ENCODE assay signal across 26 cellular contexts in genomic region chr1:13770769-13771168, GRCh38.
"Had no signal": no experiment of that assay in that cellular context is flagged by ENCODE, and none has a peak within 500 bp of the region (broad histone marks: within the 10 kb centered on the region; RNA-seq: fewer than 3 reads in every experiment).

No MANE protein-coding gene starts in this region.

- H3K4me3 Mint-ChIP-seq: activated naive CD8-positive, alpha-beta T cell treated with anti-CD3 and anti-CD28 coated beads, Interleukin-2, amount 10 ng/mL, durations not matched to agents 7 days and 5 days; mesothelial cell of epicardium; naive thymus-derived CD4-positive, alpha-beta T cell; neural progenitor cell had no signal

- H3K9me3 ChIP-seq: gastrocnemius medialis, suprapubic skin, tibial artery had no signal

- H3K27me3 Mint-ChIP-seq: activated naive CD8-positive, alpha-beta T cell treated with anti-CD3 and anti-CD28 coated beads, Interleukin-2, amount 10 ng/mL, durations not matched to agents 7 days and 5 days; effector memory CD8-positive, alpha-beta T cell; naive thymus-derived CD4-positive, alpha-beta T cell had no signal

- DNase-seq: activated CD8-positive, alpha-beta memory T cell treated with anti-CD3 and anti-CD28 coated beads for 24 hours; activated naive CD8-positive, alpha-beta T cell treated with anti-CD3 and anti-CD28 coated beads, Interleukin-2, amount 10 ng/mL, durations not matched to agents 7 days and 5 days; amniotic stem cell; brain microvascular endothelial cell; dorsolateral prefrontal cortex; effector memory CD8-positive, alpha-beta T cell; erythroblast; gastrocnemius medialis; glutamatergic neuron; kidney; left colon; mammary epithelial cell; naive thymus-derived CD4-positive, alpha-beta T cell; posterior cingulate gyrus; right cardiac atrium; stimulated activated CD4-positive, alpha-beta T cell treated with anti-CD3 and anti-CD28 coated beads, Interleukin-15, amount 100 ng/mL, for 24 hours; stimulated activated CD4-positive, alpha-beta T cell treated with anti-CD3 and anti-CD28 coated beads, Interleukin-2, amount 100 ng/mL, for 24 hours; stimulated activated naive CD4-positive, alpha-beta T cell; T-helper 2 cell; tibial artery had no signal

- H3K4me3 ChIP-seq: coronary artery, gastrocnemius medialis, hepatocyte, neural progenitor cell, suprapubic skin, tibial artery had no signal

- H3K27me3 ChIP-seq: brain microvascular endothelial cell, dorsolateral prefrontal cortex, gastrocnemius medialis, hepatocyte, neural progenitor cell, suprapubic skin, tibial artery had no signal

- H3K36me3 ChIP-seq: neural progenitor cell had no signal

- ATAC-seq: effector memory CD8-positive, alpha-beta T cell; gastrocnemius medialis; left colon; naive thymus-derived CD4-positive, alpha-beta T cell; right cardiac atrium had no signal

- H3K4me1 ChIP-seq: neural progenitor cell had no signal

- H3K27ac Mint-ChIP-seq: activated naive CD8-positive, alpha-beta T cell treated with anti-CD3 and anti-CD28 coated beads, Interleukin-2, amount 10 ng/mL, durations not matched to agents 7 days and 5 days; activated T-helper 2 cell treated with anti-CD3 and anti-CD28 coated beads, Interferon-gamma antibody, Interleukin-2, Interleukin-4, amounts not matched to agents 10 μg/mL and 5 μg/mL and 100 μg/mL, durations not matched to agents 14 hours and 24 hours and 36 hours; neural progenitor cell had no signal

- H3K9me3 Mint-ChIP-seq: activated naive CD8-positive, alpha-beta T cell treated with anti-CD3 and anti-CD28 coated beads, Interleukin-2, amount 10 ng/mL, durations not matched to agents 7 days and 5 days; activated T-helper 2 cell treated with anti-CD3 and anti-CD28 coated beads, Interferon-gamma antibody, Interleukin-2, Interleukin-4, amounts not matched to agents 10 μg/mL and 5 μg/mL and 100 μg/mL, durations not matched to agents 14 hours and 24 hours and 36 hours; effector memory CD8-positive, alpha-beta T cell; mesothelial cell of epicardium; naive thymus-derived CD4-positive, alpha-beta T cell; neural progenitor cell had no signal

- H3K27ac ChIP-seq: brain microvascular endothelial cell, coronary artery, gastrocnemius medialis, hepatocyte, neural progenitor cell, suprapubic skin, tibial artery had no signal
